24 cellular contexts compared by ENCODE assay signal in the genomic region with DNA sequence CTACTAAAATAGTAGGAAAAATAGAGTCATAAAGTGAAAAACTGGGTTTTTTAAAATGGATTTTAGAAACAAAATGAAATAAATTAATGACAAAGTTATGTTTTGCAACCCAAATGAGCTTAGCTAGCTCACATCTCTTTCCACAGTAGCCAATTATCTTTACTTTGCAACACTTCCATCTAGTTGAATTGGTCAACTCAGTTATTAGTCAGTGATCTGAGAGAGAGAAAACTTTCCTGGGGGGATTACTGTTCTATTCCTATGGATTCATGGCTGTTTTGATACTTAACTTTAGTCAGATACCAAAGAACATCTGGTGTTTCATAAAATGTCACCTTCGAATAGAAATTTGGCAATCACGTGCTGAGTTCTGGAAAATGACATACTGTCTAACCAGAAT. TPM values are rescaled to one million over a fixed set of nuclear protein-coding genes. Genes with fewer than 3 reads are reported as not detected.
DNase-seq lines count a peak whose midpoint lies in the region; ATAC-seq and TF ChIP-seq lines count a peak whose summit lies in the region.
"Had no signal": no experiment of that assay in that cellular context is flagged by ENCODE, and none has a peak within 500 bp of the region (broad histone marks: within the 10 kb centered on the region; RNA-seq: fewer than 3 reads in every experiment).

No MANE protein-coding gene starts in this region.

- TF ChIP-seq CTCF in fibroblast of mammary gland (conservative IDR thresholded peaks at IDR 0.05; ENCODE audit: control insufficient read depth, insufficient read depth, low read depth, low read length) (no peak), osteocyte (IDR thresholded peaks at IDR 0.05) (no peak), type B pancreatic cell (conservative IDR thresholded peaks at IDR 0.05) (no peak)

- H3K27me3 ChIP-seq in ACC112 (ENCODE audit: insufficient read depth, low read length), result no peaks in the 10 kb centered on the region
- H3K27me3 ChIP-seq in SJSA1 (replicated peaks), result no peaks in the 10 kb centered on the region
- no peaks in the 10 kb centered on the region for H3K27me3 ChIP-seq in right cardiac atrium (ENCODE audit: control insufficient read depth, insufficient read depth)
- H3K27me3 ChIP-seq: BLaER1, Peyer's patch had no signal

- H3K9me3 ChIP-seq in SJSA1 (replicated peaks) (no peaks in the 10 kb centered on the region), right cardiac atrium (ENCODE audit: control insufficient read depth, low read length) (no peaks in the 10 kb centered on the region)
- H3K9me3 ChIP-seq: BLaER1, Caco-2, Peyer's patch had no signal

- 74% methylated on average over 2 of the region's 2 CpGs for WGBS in right cardiac atrium

- H3K27ac ChIP-seq in ACC112 (ENCODE audit: low read depth, low read length), result peak overlapping the region; percentile 85
- H3K27ac ChIP-seq in SJSA1, result 0 out of 2 replicates have a peak overlapping the region, but pooled peaks have one; percentile 9
- H3K27ac ChIP-seq in right cardiac atrium (ENCODE audit: low read length), result no peak overlapping the region
- H3K27ac ChIP-seq: BLaER1, HL-60, KMS-11, Peyer's patch had no signal

- DNase-seq in SJSA1 (ENCODE audit: low read depth in 1 of 2, low spot score in 2 of 2) (no peak), fibroblast of mammary gland (ENCODE audit: low read depth) (peak; percentile 62), osteocyte (ENCODE audit: extremely low spot score, unreplicated experiment) (no peak), right cardiac atrium (no peak), medulla oblongata (ENCODE audit: extremely low spot score) (no peak), type B pancreatic cell (ENCODE audit: extremely low spot score, unreplicated experiment) (no peak), NCI-H2196 treated with DMSO at 0.1 percent for 48 hours (lab: John Stamatoyannopoulos, UW; ENCODE audit: unreplicated experiment) (no peak)
- DNase-seq: Caco-2; CD4-positive, alpha-beta memory T cell; DMS 273 treated with DMSO at 0.1 percent for 48 hours; DND-41; H9; MV-4-11; NCI-H1105 treated with DMSO at 0.1 percent for 48 hours; NCI-H1694 treated with DMSO at 0.1 percent for 48 hours; NCI-H2081 treated with DMSO at 0.1 percent for 48 hours; NCI-H446; NCI-H526; Peyer's patch had no signal

- H3K4me3 Mint-ChIP-seq in osteocyte (ENCODE audit: unreplicated experiment) (no peak overlapping the region), type B pancreatic cell (no peak overlapping the region)
- H3K4me3 Mint-ChIP-seq: CD4-positive, alpha-beta memory T cell; H9 had no signal

- no peaks in the 10 kb centered on the region for H3K79me2 ChIP-seq in ACC112 (ENCODE audit: control insufficient read depth, insufficient read depth, low read length, unreplicated experiment)

- H3K4me1 ChIP-seq in ACC112 (ENCODE audit: control insufficient read depth, insufficient read depth, low read length, unreplicated experiment) (peaks cover 84% of the 10 kb centered on the region), SJSA1 (replicated peaks) (peaks cover 94% of the 10 kb centered on the region), right cardiac atrium (ENCODE audit: control insufficient read depth, insufficient read depth, low read length) (no peaks in the 10 kb centered on the region)
- H3K4me1 ChIP-seq: Peyer's patch had no signal

- intact Hi-C loops in right cardiac atrium (cut with DNase I), result no loop called here

- ATAC-seq in right cardiac atrium, result no peak
- ATAC-seq: GM12878 had no signal

- H3K27me3 Mint-ChIP-seq in osteocyte (ENCODE audit: unreplicated experiment) (no peaks in the 10 kb centered on the region), type B pancreatic cell (no peaks in the 10 kb centered on the region)
- H3K27me3 Mint-ChIP-seq: CD4-positive, alpha-beta memory T cell had no signal

- H3K4me3 ChIP-seq in ACC112 (ENCODE audit: low read depth, low read length), result no peak overlapping the region
- no peak overlapping the region for H3K4me3 ChIP-seq in SJSA1
- H3K4me3 ChIP-seq in fibroblast of mammary gland (ENCODE audit: control insufficient read depth, low read depth, low read length), result no peak overlapping the region
- H3K4me3 ChIP-seq in right cardiac atrium (ENCODE audit: low read length), result no peak overlapping the region
- H3K4me3 ChIP-seq: BLaER1, GM12878, Peyer's patch had no signal

- peak overlapping the region; percentile 30 for H2AFZ ChIP-seq in ACC112 (ENCODE audit: low read length, unreplicated experiment)

- H3K36me3 ChIP-seq in ACC112 (ENCODE audit: insufficient read depth, low read length) (no peaks in the 10 kb centered on the region), SJSA1 (no peaks in the 10 kb centered on the region)
- H3K36me3 ChIP-seq: BLaER1, Peyer's patch had no signal

- H3K9me3 Mint-ChIP-seq in osteocyte (ENCODE audit: unreplicated experiment) (no peaks in the 10 kb centered on the region), type B pancreatic cell (no peaks in the 10 kb centered on the region)
- H3K9me3 Mint-ChIP-seq: CD4-positive, alpha-beta memory T cell; H9 had no signal

- H3K36me3 Mint-ChIP-seq in osteocyte (ENCODE audit: unreplicated experiment), result no peaks in the 10 kb centered on the region
- no peaks in the 10 kb centered on the region for H3K36me3 Mint-ChIP-seq in type B pancreatic cell
- H3K36me3 Mint-ChIP-seq: CD4-positive, alpha-beta memory T cell had no signal

- peak overlapping the region; percentile 88 for H3K27ac Mint-ChIP-seq in osteocyte (ENCODE audit: unreplicated experiment)
- no peak overlapping the region for H3K27ac Mint-ChIP-seq in type B pancreatic cell
- H3K27ac Mint-ChIP-seq: CD4-positive, alpha-beta memory T cell had no signal

- peaks cover 77% of the 10 kb centered on the region for H3K4me1 Mint-ChIP-seq in osteocyte (ENCODE audit: unreplicated experiment)
- peaks cover 36% of the 10 kb centered on the region for H3K4me1 Mint-ChIP-seq in type B pancreatic cell (ENCODE audit: unreplicated experiment)

RNA-seq across cellular contexts. Expression of a gene that starts 45.0 kb away (rescaled TPM):
- 58.4 and 74.8 TPM in 2 replicates for total RNA-seq in SJSA1 (2014; rRNA removed; shearing (Covaris generic))
- total RNA-seq in osteocyte (1,760 and 1,947 TPM in 2 replicates), right cardiac atrium (100 to 1,000 TPM; 123 to 187 (median 152) TPM), type B pancreatic cell (ENCODE audit: low replicate concordance) (169 and 174 TPM in 2 replicates)
- 20.3 TPM for polyA plus RNA-seq in right cardiac atrium
- total RNA-seq: CD4-positive, alpha-beta memory T cell had no signal
